9 cellular contexts compared by ENCODE assay signal in the genomic region with DNA sequence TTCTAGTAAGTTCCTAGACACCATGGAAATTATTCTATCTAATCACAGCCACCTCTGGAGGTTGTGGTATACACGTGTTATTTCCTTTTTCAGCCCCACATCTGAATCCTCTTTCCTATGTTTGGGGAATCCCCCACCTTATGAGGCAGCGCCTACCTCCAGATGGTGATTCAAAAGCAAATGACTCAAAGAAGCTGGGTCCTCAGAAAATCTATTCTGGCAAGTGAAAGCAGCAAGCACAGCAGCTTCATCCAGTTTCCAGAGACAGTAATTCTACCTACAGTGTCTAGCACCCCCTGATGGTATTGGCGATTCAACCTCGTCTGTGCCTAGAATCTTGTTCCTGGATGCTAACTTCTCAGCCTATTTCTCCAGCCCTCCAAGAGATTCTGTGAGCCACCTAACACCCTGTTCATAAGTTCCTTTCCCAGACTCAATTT. TPM values are rescaled to one million over a fixed set of nuclear protein-coding genes. Genes with fewer than 3 reads are reported as not detected.
A peak's percentile ranks its signal among the peaks of the same experiment; 100 is the strongest.
DNase-seq lines count a peak whose midpoint lies in the region; ATAC-seq, FAIRE-seq and TF ChIP-seq lines count a peak whose summit lies in the region.
"Had no signal": no experiment of that assay in that cellular context is flagged by ENCODE, and none has a peak within 500 bp of the region (broad histone marks: within the 10 kb centered on the region; RNA-seq: fewer than 3 reads in every experiment).

No MANE protein-coding gene starts in this region.

- H3K27me3 Mint-ChIP-seq in T-helper 17 cell (no peaks in the 10 kb centered on the region), astrocyte (ENCODE audit: low read depth, unreplicated experiment) (no peaks in the 10 kb centered on the region)

- H3K27me3 ChIP-seq in astrocyte (ENCODE audit: insufficient read depth, low read length), result no peaks in the 10 kb centered on the region

- H3K36me3 Mint-ChIP-seq in T-helper 17 cell (ENCODE audit: low read depth) (no peaks in the 10 kb centered on the region), astrocyte (ENCODE audit: low read depth, unreplicated experiment) (no peaks in the 10 kb centered on the region)

- peak overlapping the region; percentile 18 for H3K4me2 ChIP-seq in astrocyte (ENCODE audit: low read length)

- no peak for FAIRE-seq in astrocyte (lab: Jason Lieb, UNC)
- FAIRE-seq: endometrium had no signal

- H3K4me1 Mint-ChIP-seq in T-helper 17 cell (peaks cover 24% of the 10 kb centered on the region), astrocyte (ENCODE audit: low read depth, unreplicated experiment) (peaks cover 8% of the 10 kb centered on the region)

- no peak overlapping the region for H3K9ac ChIP-seq in astrocyte (ENCODE audit: low read length)

- no peaks in the 10 kb centered on the region for H3K79me2 ChIP-seq in astrocyte (ENCODE audit: insufficient read depth, low read length)

- H3K4me3 ChIP-seq in astrocyte (ENCODE audit: insufficient read depth, low read depth, low read length), result no peak overlapping the region

- no peaks in the 10 kb centered on the region for H3K9me3 Mint-ChIP-seq in astrocyte (ENCODE audit: unreplicated experiment)

- DNase-seq in DMS 273 treated with DMSO at 0.1 percent for 48 hours (lab: John Stamatoyannopoulos, UW) (peak; percentile 32), T-helper 17 cell (peak in 2 of 3 donors; percentile 6 to 10), astrocyte (ENCODE audit: low read depth) (peak; percentile 63), kidney tubule cell (ENCODE audit: low spot score) (peak; percentile 94), cerebellum (ENCODE audit: low spot score) (no peak)
- peak; percentile 20 for DNase-seq in stimulated activated CD8-positive, alpha-beta memory T cell treated with anti-CD3 and anti-CD28 coated beads, Interleukin-12 subunit alpha, Interleukin-12 subunit beta, amount 100 ng/mL, for 24 hours (ENCODE audit: extremely low read depth)

- H3K27ac ChIP-seq in astrocyte (ENCODE audit: low read depth, low read length), result no peak overlapping the region

- peak overlapping the region; percentile 19 for H3K4me3 Mint-ChIP-seq in T-helper 17 cell
- H3K4me3 Mint-ChIP-seq in astrocyte (ENCODE audit: unreplicated experiment), result no peak overlapping the region

- peak; percentile 40 for TF ChIP-seq CTCF in astrocyte (IDR thresholded peaks at IDR 0.05; ENCODE audit: insufficient read depth, low read depth, low read length)

- no peaks in the 10 kb centered on the region for H4K20me1 ChIP-seq in astrocyte (ENCODE audit: insufficient read depth, low read length)

- peak; percentile 94 for ATAC-seq in GM19395 (IDR thresholded peaks at IDR 0.05; ENCODE audit: unreplicated experiment)
- peak; percentile 84 for ATAC-seq in HG03439 (IDR thresholded peaks at IDR 0.05; ENCODE audit: unreplicated experiment)
- peak; percentile 97 for ATAC-seq in T-helper 17 cell

- peak overlapping the region; percentile 90 for H3K27ac Mint-ChIP-seq in T-helper 17 cell
- H3K27ac Mint-ChIP-seq in astrocyte (ENCODE audit: unreplicated experiment), result no peak overlapping the region

- no peaks in the 10 kb centered on the region for H3K4me1 ChIP-seq in astrocyte (ENCODE audit: insufficient read depth, low read length)

- H3K36me3 ChIP-seq in astrocyte (ENCODE audit: insufficient read depth, low read length), result no peaks in the 10 kb centered on the region

- H3K9me3 ChIP-seq in T-helper 17 cell (ENCODE audit: control insufficient read depth, low read length, poor library complexity, severe bottlenecking) (no peaks in the 10 kb centered on the region), astrocyte (ENCODE audit: insufficient read depth, low read depth, low read length) (no peaks in the 10 kb centered on the region)

- H2AFZ ChIP-seq in astrocyte (ENCODE audit: low read depth, low read length), result no peak overlapping the region

RNA-seq across cellular contexts. Expression of gene STRBP, which starts 43.0 kb away (rescaled TPM):
- 10 to 100 TPM; 11.1 to 15.4 TPM for total RNA-seq in T-helper 17 cell
- total RNA-seq in astrocyte, result 11.4 and 13.1 TPM in 2 replicates
- 90.7 TPM for total RNA-seq in cerebellum
